In the genomic region with DNA sequence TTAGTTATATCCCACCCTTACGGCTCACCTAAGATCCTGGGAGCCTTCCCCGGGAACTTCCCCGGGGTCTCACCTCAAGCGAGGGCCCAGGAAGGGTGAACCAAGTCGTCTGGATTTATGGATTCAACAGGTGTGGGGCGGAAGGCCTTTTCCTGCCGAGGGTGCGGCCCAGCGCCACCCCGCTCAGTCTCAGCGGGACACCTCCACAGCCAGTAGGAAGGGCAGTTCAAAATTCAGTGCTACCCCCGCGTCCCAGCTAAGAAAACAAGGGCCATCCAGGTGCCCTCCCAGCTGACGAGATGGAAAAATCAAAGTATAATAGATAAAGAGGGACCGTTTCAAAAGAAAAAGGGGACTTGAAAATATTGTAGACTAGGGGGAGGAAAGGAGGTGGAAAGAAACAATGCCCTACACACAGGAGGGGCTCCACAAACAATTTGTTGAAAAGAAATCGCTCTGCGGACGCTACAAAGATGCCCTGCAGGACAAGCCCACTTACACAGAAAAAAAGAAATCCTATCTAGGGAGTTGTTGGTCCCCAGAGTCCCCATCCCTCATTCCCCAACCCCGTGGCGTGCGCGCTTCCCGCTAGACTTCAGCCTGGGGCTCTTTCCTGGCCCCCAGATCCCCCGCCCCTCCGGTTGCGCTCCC, we compare ENCODE assay signal across 8 cellular contexts. TPM values are rescaled to one million over a fixed set of nuclear protein-coding genes. Genes with fewer than 3 reads are reported as not detected.
DNase-seq lines count a peak whose midpoint lies in the region; ATAC-seq, FAIRE-seq and TF ChIP-seq lines count a peak whose summit lies in the region.

No MANE protein-coding gene starts in this region.

- CTCF ChIA-PET in HepG2 (lab: Yijun Ruan, JAX; ENCODE audit: low intra/inter-chr PET ratio, low total read pairs): no interaction called here

- no peak for FAIRE-seq in HepG2 (lab: Jason Lieb, UNC)

- H3K4me1 ChIP-seq in adrenal gland (replicated peaks in 1 of 2): peaks cover 0 to 15% of the 10 kb centered on the region in 2 donors
- H3K4me1 ChIP-seq in HepG2 (ENCODE audit: insufficient read depth, low read length): peaks cover 68% of the 10 kb centered on the region
- peaks cover 30% of the 10 kb centered on the region for H3K4me1 ChIP-seq in testis

- intact Hi-C loops in adrenal gland (cut with DNase I): no loop called here
- intact Hi-C loops in HepG2 (cut with micrococcal nuclease; ENCODE audit: unreplicated experiment): loop anchor here (5.0 to 10.0 kb wide), 2 partner anchors 35 to 47 kb away; no protein-coding TSS in a partner anchor
- intact Hi-C loops in testis (cut with DNase I; ENCODE audit: low total_unique reads): no loop called here

- ATAC-seq in HepG2: no peak
- no peak for ATAC-seq in HG03571 (IDR thresholded peaks at IDR 0.05; ENCODE audit: unreplicated experiment)

- H3K4me2 ChIP-seq in HepG2 (ENCODE audit: low read depth, low read length): peak overlapping the region; percentile 93

- H3K9me3 ChIP-seq in adrenal gland (replicated peaks in 1 of 3) (no peaks in the 10 kb centered on the region), HepG2 (ENCODE audit: low read length) (no peaks in the 10 kb centered on the region), testis (no peaks in the 10 kb centered on the region)

- 48 to 55% (median 52%) methylated on average over 24 to 26 of the region's 26 CpGs for WGBS in adrenal gland, 4 donors
- WGBS in HepG2 (ENCODE audit: low lambda C conversion rate): under 1% methylated on average over 15 of the region's 26 CpGs
- WGBS in testis, 2 donors: 32 to 45% methylated on average over 24 to 26 of the region's 26 CpGs

- no peaks in the 10 kb centered on the region for H3K27me3 ChIP-seq in adrenal gland
- H3K27me3 ChIP-seq in HepG2 (ENCODE audit: control insufficient read depth in 1 of 2, insufficient read depth in 2 of 2, low read length in 2 of 2): no peaks in the 10 kb centered on the region; a peak in 1 of 5 replicates
- no peaks in the 10 kb centered on the region for H3K27me3 ChIP-seq in testis

- no peak overlapping the region for H2AFZ ChIP-seq in HepG2 (ENCODE audit: low read length)

- no peak for TF ChIP-seq EP300 in HepG2 (IDR thresholded peaks at IDR 0.05; ENCODE audit: low read depth in 2 of 2, low read length in 2 of 2)
- TF ChIP-seq EP300 in HepG2 (CRISPR knock-in tag; IDR thresholded peaks at IDR 0.05; ENCODE audit: borderline replicate concordance): no peak

- H4K20me1 ChIP-seq in HepG2 (ENCODE audit: insufficient read depth, low read length): peaks cover 55% of the 10 kb centered on the region

- in situ Hi-C loops in HepG2 (cut with HindIII; ENCODE audit: extremely low pct_ligation_motif_present, low pct_unique_long_range_greater_than_20kb): loop anchor here (5.0 kb wide), 1 partner anchor 115 kb away; no protein-coding TSS in a partner anchor

- H3K27ac ChIP-seq in adrenal gland: peak overlapping the region in 3 of 5 donors; percentile 12 to 93 (median 89)
- peak overlapping the region; percentile 80 for H3K27ac ChIP-seq in HepG2 (ENCODE audit: extremely low read length, insufficient read depth, low read length)
- peak overlapping the region; percentile 62 to 73 for H3K27ac ChIP-seq in testis

- DNase-seq in activated naive CD4-positive, alpha-beta T cell treated with Interleukin-2 at 50 U/mL for 16 hours: peak; percentile 30
- no peak for DNase-seq in activated naive CD4-positive, alpha-beta T cell (lab: John Stamatoyannopoulos, UW)
- DNase-seq in adrenal gland (no peak), HepG2 (ENCODE audit: low spot score) (no peak), testis (no peak), dedifferentiated amniotic fluid mesenchymal stem cell (ENCODE audit: extremely low spot score) (no peak), GF-D8 (lab: John Stamatoyannopoulos, UW) (no peak)

- peak overlapping the region; percentile 88 for H3K9ac ChIP-seq in HepG2 (ENCODE audit: insufficient read depth, low read depth, low read length)

- no peak for TF ChIP-seq RAD21 in HepG2 (CRISPR knock-in tag; IDR thresholded peaks at IDR 0.05)

- POLR2A ChIA-PET in HepG2 (lab: Yijun Ruan, JAX): interaction anchor here (1.1 to 1.8 kb wide), 4 partner anchors 18 to 111 kb away, joined by 3 to 7 read pairs (median 4); a partner anchor contains a TSS

- H3K36me3 ChIP-seq in adrenal gland (replicated peaks in 1 of 2) (no peaks in the 10 kb centered on the region), HepG2 (replicated peaks in 1 of 2; ENCODE audit: control insufficient read depth in 1 of 2, insufficient read depth in 2 of 2, low read length in 2 of 2) (peaks cover 30 to 42% of the 10 kb centered on the region in 2 experiments), testis (ENCODE audit: low read depth, missing control alignments) (no peaks in the 10 kb centered on the region)

- H3K4me3 ChIP-seq in adrenal gland: peak overlapping the region; percentile 27 to 79 (median 52)
- peak overlapping the region; percentile 93 to 97 (median 97) for H3K4me3 ChIP-seq in HepG2 (replicated peaks in 1 of 3; ENCODE audit: insufficient read depth in 1 of 3, low read depth in 2 of 3, low read length in 3 of 3)
- peak overlapping the region; percentile 67 to 80 for H3K4me3 ChIP-seq in testis

- H3K79me2 ChIP-seq in HepG2 (ENCODE audit: insufficient read depth, low read length): peaks cover 82% of the 10 kb centered on the region

- no peak for TF ChIP-seq CTCF in adrenal gland (IDR thresholded peaks at IDR 0.05)
- TF ChIP-seq CTCF in HepG2 (CRISPR knock-in tag; IDR thresholded peaks at IDR 0.05): no peak
- no peak for TF ChIP-seq CTCF in testis (IDR thresholded peaks at IDR 0.05)

- BruUV-seq in HepG2 (replicated peaks; lab: Mats Ljungman, UMichigan): no TSS peak

- TF ChIP-seq POLR2A in adrenal gland (IDR thresholded peaks at IDR 0.05): no peak
- TF ChIP-seq POLR2A in HepG2 (IDR thresholded peaks at IDR 0.05; ENCODE audit: insufficient read depth in 1 of 2, low read depth in 2 of 2, low read length in 2 of 2): no peak; a peak in 1 of 4 replicates
- no peak for TF ChIP-seq POLR2A in testis (IDR thresholded peaks at IDR 0.05)

TF ChIP-seq in HepG2, 621 proteins besides CTCF, POLR2A, EP300 and RAD21 (continues in another document):
- TF ChIP-seq, protein P1, sequence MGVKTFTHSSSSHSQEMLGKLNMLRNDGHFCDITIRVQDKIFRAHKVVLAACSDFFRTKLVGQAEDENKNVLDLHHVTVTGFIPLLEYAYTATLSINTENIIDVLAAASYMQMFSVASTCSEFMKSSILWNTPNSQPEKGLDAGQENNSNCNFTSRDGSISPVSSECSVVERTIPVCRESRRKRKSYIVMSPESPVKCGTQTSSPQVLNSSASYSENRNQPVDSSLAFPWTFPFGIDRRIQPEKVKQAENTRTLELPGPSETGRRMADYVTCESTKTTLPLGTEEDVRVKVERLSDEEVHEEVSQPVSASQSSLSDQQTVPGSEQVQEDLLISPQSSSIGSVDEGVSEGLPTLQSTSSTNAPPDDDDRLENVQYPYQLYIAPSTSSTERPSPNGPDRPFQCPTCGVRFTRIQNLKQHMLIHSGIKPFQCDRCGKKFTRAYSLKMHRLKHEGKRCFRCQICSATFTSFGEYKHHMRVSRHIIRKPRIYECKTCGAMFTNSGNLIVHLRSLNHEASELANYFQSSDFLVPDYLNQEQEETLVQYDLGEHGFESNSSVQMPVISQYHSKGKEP (CRISPR knock-in tag; IDR thresholded peaks at IDR 0.05): no peak
- TF ChIP-seq, protein P2, sequence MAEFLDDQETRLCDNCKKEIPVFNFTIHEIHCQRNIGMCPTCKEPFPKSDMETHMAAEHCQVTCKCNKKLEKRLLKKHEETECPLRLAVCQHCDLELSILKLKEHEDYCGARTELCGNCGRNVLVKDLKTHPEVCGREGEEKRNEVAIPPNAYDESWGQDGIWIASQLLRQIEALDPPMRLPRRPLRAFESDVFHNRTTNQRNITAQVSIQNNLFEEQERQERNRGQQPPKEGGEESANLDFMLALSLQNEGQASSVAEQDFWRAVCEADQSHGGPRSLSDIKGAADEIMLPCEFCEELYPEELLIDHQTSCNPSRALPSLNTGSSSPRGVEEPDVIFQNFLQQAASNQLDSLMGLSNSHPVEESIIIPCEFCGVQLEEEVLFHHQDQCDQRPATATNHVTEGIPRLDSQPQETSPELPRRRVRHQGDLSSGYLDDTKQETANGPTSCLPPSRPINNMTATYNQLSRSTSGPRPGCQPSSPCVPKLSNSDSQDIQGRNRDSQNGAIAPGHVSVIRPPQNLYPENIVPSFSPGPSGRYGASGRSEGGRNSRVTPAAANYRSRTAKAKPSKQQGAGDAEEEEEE (CRISPR knock-in tag; IDR thresholded peaks at IDR 0.05; ENCODE audit: borderline replicate concordance): peak; percentile 68; the same call in 1 of the 2 replicates
- TF ChIP-seq PCBP1 (IDR thresholded peaks at IDR 0.05; ENCODE audit: borderline replicate concordance, low read depth, low read length) (no peak), ZNF652 (CRISPR knock-in tag; IDR thresholded peaks at IDR 0.05; ENCODE audit: borderline replicate concordance, low read depth) (no peak)

RNA-seq across cellular contexts. Expression of a gene that starts 1.3 kb away (rescaled TPM):
- total RNA-seq in adrenal gland (100 to 1,000 TPM in 1 of 8 donors, 10 to 100 TPM in 7; 15.4 to 123 (median 27.1) TPM), HepG2 (2016; rRNA removed; fragmentation: Illumina TruSeq; extraction: Trizol) (54.3 and 125 TPM in 2 replicates), testis (10 to 100 TPM; 36.9 to 38.3 TPM)
- polyA plus RNA-seq in adrenal gland (10 to 100 TPM in 1 of 3 donors, 1 to 10 TPM in 2; 4.6 to 12.3 (median 9.3) TPM), HepG2 (2011; rRNA removed) (315 and 423 TPM in 2 replicates), testis (ENCODE audit: insufficient read depth, low read depth, low replicate concordance) (19.4 TPM)
- 17.1 and 18.0 TPM in 2 replicates for total RNA-seq in HepG2 (2016; cell fraction: cytosol; rRNA removed; fragmentation: Illumina TruSeq; extraction: Trizol; ENCODE audit: low read depth)
- 44.3 and 121 TPM in 2 replicates for total RNA-seq in HepG2 (2016; cell fraction: insoluble cytoplasmic fraction; rRNA removed; fragmentation: Illumina TruSeq; extraction: Trizol)
- 38.1 and 44.0 TPM in 2 replicates for total RNA-seq in HepG2 (2016; cell fraction: membrane; rRNA removed; fragmentation: Illumina TruSeq; extraction: Trizol)
- 146 and 160 TPM in 2 replicates for total RNA-seq in HepG2 (2016; cell fraction: nucleus; rRNA removed; fragmentation: Illumina TruSeq; extraction: Trizol)
- polyA plus RNA-seq in HepG2 (2011; cell fraction: cytosol; rRNA removed): 201 and 410 TPM in 2 replicates
- 305 and 663 TPM in 2 replicates for polyA plus RNA-seq in HepG2 (2011; cell fraction: nucleus; rRNA removed)
- 253 and 372 TPM in 2 replicates for polyA plus RNA-seq in HepG2 (2012)
- polyA plus RNA-seq in HepG2 (2016; cell fraction: cytosol; fragmentation: Illumina TruSeq; extraction: Trizol; ENCODE audit: low read depth): 10.8 and 11.3 TPM in 2 replicates
- polyA plus RNA-seq in HepG2 (2016; cell fraction: insoluble cytoplasmic fraction; fragmentation: Illumina TruSeq; extraction: Trizol; ENCODE audit: low read depth): 47.5 and 58.0 TPM in 2 replicates
- 20.7 and 24.0 TPM in 2 replicates for polyA plus RNA-seq in HepG2 (2016; cell fraction: membrane; fragmentation: Illumina TruSeq; extraction: Trizol; ENCODE audit: low read depth)
- 232 and 245 TPM in 2 replicates for polyA plus RNA-seq in HepG2 (2016; cell fraction: nucleus; fragmentation: Illumina TruSeq; extraction: Trizol; ENCODE audit: insufficient read depth, low read depth)
- 61.9 and 1,182 TPM in 2 replicates for polyA minus RNA-seq in HepG2 (2011; rRNA and poly(A)+ RNA removed; ENCODE audit: low replicate concordance)
- 204 and 374 TPM in 2 replicates for polyA minus RNA-seq in HepG2 (2011; cell fraction: cytosol; rRNA and poly(A)+ RNA removed)
- 146 and 207 TPM in 2 replicates for polyA minus RNA-seq in HepG2 (2011; cell fraction: nucleus; rRNA and poly(A)+ RNA removed)
